Comparison of ENCODE assay signal across 9 cellular contexts in genomic region chr7:88546808-88547207, GRCh38.
DNase-seq lines count a peak whose midpoint lies in the region; ATAC-seq and TF ChIP-seq lines count a peak whose summit lies in the region.
"Had no signal": no experiment of that assay in that cellular context is flagged by ENCODE, and none has a peak within 500 bp of the region (broad histone marks: within the 10 kb centered on the region; RNA-seq: fewer than 3 reads in every experiment).

No MANE protein-coding gene starts in this region.

- no peaks in the 10 kb centered on the region for H3K4me1 ChIP-seq in esophagus muscularis mucosa

- no peaks in the 10 kb centered on the region for H3K9me3 ChIP-seq in MG63
- no peaks in the 10 kb centered on the region for H3K9me3 ChIP-seq in esophagus muscularis mucosa

- DNase-seq in D341Med (ENCODE audit: low spot score) (peak; percentile 36), MG63 (peak; percentile 31), mesothelial cell of epicardium (ENCODE audit: low spot score in 2 of 2, unreplicated experiment in 2 of 2) (no peak), esophagus muscularis mucosa (ENCODE audit: extremely low spot score) (no peak)
- peak; percentile 2 for DNase-seq in activated naive CD8-positive, alpha-beta T cell treated with anti-CD3 and anti-CD28 coated beads for 36 hours

- peak; percentile 23 for TF ChIP-seq CTCF in mesothelial cell of epicardium (IDR thresholded peaks at IDR 0.05; ENCODE audit: unreplicated experiment)
- peak in 1 of 3 experiments; percentile 16 for TF ChIP-seq CTCF in esophagus muscularis mucosa (IDR thresholded peaks at IDR 0.05)

- 46% methylated on average over 2 of the region's 2 CpGs for WGBS in esophagus muscularis mucosa

- TF ChIP-seq POLR2A in esophagus muscularis mucosa (IDR thresholded peaks at IDR 0.05; ENCODE audit: low read depth) = no peak

- H3K36me3 ChIP-seq in MG63 = no peaks in the 10 kb centered on the region
- H3K36me3 ChIP-seq in esophagus muscularis mucosa = no peaks in the 10 kb centered on the region

- H3K27me3 Mint-ChIP-seq in activated naive CD8-positive, alpha-beta T cell treated with anti-CD3 and anti-CD28 coated beads for 36 hours = no peaks in the 10 kb centered on the region
- H3K27me3 Mint-ChIP-seq in mesothelial cell of epicardium (ENCODE audit: low read depth) = no peaks in the 10 kb centered on the region
- H3K27me3 Mint-ChIP-seq: stimulated activated naive CD8-positive, alpha-beta T cell treated with anti-CD3 and anti-CD28 coated beads, Interleukin-15, Interleukin-2, amounts not matched to agents 100 ng/mL and 50 ng/mL, for 24 hours had no signal

- H3K4me3 ChIP-seq in MG63 (no peak overlapping the region), esophagus muscularis mucosa (no peak overlapping the region)

- H3K36me3 Mint-ChIP-seq in activated naive CD8-positive, alpha-beta T cell treated with anti-CD3 and anti-CD28 coated beads for 36 hours = no peaks in the 10 kb centered on the region
- H3K36me3 Mint-ChIP-seq in mesothelial cell of epicardium = peaks cover 5% of the 10 kb centered on the region

- no peak for TF ChIP-seq EP300 in esophagus muscularis mucosa (IDR thresholded peaks at IDR 0.05)

- no peak overlapping the region for H3K27ac ChIP-seq in esophagus muscularis mucosa (replicated peaks in 1 of 4)

- no peaks in the 10 kb centered on the region for H3K4me1 Mint-ChIP-seq in activated naive CD8-positive, alpha-beta T cell treated with anti-CD3 and anti-CD28 coated beads for 36 hours
- no peaks in the 10 kb centered on the region for H3K4me1 Mint-ChIP-seq in mesothelial cell of epicardium

- intact Hi-C loops in esophagus muscularis mucosa (cut with DNase I) = no loop called here

- H3K27me3 ChIP-seq in MG63 (no peaks in the 10 kb centered on the region), esophagus muscularis mucosa (no peaks in the 10 kb centered on the region)

- H3K9me3 Mint-ChIP-seq in activated naive CD8-positive, alpha-beta T cell treated with anti-CD3 and anti-CD28 coated beads for 36 hours = peaks cover 8% of the 10 kb centered on the region
- H3K9me3 Mint-ChIP-seq in mesothelial cell of epicardium = peaks cover 45% of the 10 kb centered on the region

- ATAC-seq in GM18868 (IDR thresholded peaks at IDR 0.05; ENCODE audit: unreplicated experiment) (peak; percentile 64), HG03159 (IDR thresholded peaks at IDR 0.05; ENCODE audit: unreplicated experiment) (no peak), HG03025 (IDR thresholded peaks at IDR 0.05; ENCODE audit: low FRiP score, unreplicated experiment) (no peak)

- no peak overlapping the region for H3K4me3 Mint-ChIP-seq in activated naive CD8-positive, alpha-beta T cell treated with anti-CD3 and anti-CD28 coated beads for 36 hours
- no peak overlapping the region for H3K4me3 Mint-ChIP-seq in mesothelial cell of epicardium
- H3K4me3 Mint-ChIP-seq: stimulated activated naive CD8-positive, alpha-beta T cell treated with anti-CD3 and anti-CD28 coated beads, Interleukin-15, Interleukin-2, amounts not matched to agents 100 ng/mL and 50 ng/mL, for 24 hours had no signal

- H3K27ac Mint-ChIP-seq in activated naive CD8-positive, alpha-beta T cell treated with anti-CD3 and anti-CD28 coated beads for 36 hours = no peak overlapping the region
- no peak overlapping the region for H3K27ac Mint-ChIP-seq in mesothelial cell of epicardium
- H3K27ac Mint-ChIP-seq: stimulated activated naive CD8-positive, alpha-beta T cell treated with anti-CD3 and anti-CD28 coated beads, Interleukin-15, Interleukin-2, amounts not matched to agents 100 ng/mL and 50 ng/mL, for 24 hours had no signal

Comparison
In these comparisons a context has a peak if more than half of its experiments do, and no peak if none do; other contexts are left out.
1. DNase-seq: peak in D341Med (single experiment), MG63 (single experiment) and activated naive CD8-positive, alpha-beta T cell treated with anti-CD3 and anti-CD28 coated beads for 36 hours (single experiment); none in mesothelial cell of epicardium (0 of 2) and esophagus muscularis mucosa (single experiment).